Comparison of ENCODE assay signal across 8 cellular contexts in genomic region chr4:107034982-107035710, GRCh38. TPM values are rescaled to one million over a fixed set of nuclear protein-coding genes. Genes with fewer than 3 reads are reported as not detected.
A peak's percentile ranks its signal among the peaks of the same experiment; 100 is the strongest.
DNase-seq lines count a peak whose midpoint lies in the region; ATAC-seq and TF ChIP-seq lines count a peak whose summit lies in the region.

No MANE protein-coding gene starts in this region.

- peaks cover 49 to 54% of the 10 kb centered on the region in 2 donors for H3K27me3 Mint-ChIP-seq in T-cell

- no peak overlapping the region for H2BK12ac ChIP-seq in trophoblast cell (ENCODE audit: low read length)

- no peak overlapping the region for H2BK5ac ChIP-seq in trophoblast cell (ENCODE audit: low read depth, low read length, poor library complexity)

- H2AK5ac ChIP-seq in trophoblast cell (ENCODE audit: low read length): no peak overlapping the region

- H3K4ac ChIP-seq in trophoblast cell (ENCODE audit: low read depth, low read length): no peak overlapping the region

- no peaks in the 10 kb centered on the region for H3K36me3 Mint-ChIP-seq in T-cell

- no peaks in the 10 kb centered on the region for H3K79me1 ChIP-seq in trophoblast cell (ENCODE audit: low read length)

- H3K36me3 ChIP-seq in trophoblast cell (ENCODE audit: control insufficient read depth in 1 of 2, insufficient read depth in 2 of 2, low read length in 2 of 2): no peaks in the 10 kb centered on the region

- no peak overlapping the region for H3K23ac ChIP-seq in trophoblast cell (ENCODE audit: low read length)

- H2BK120ac ChIP-seq in trophoblast cell (ENCODE audit: insufficient read depth, low read length, poor library complexity): no peak overlapping the region

- H3K27me3 ChIP-seq in foreskin keratinocyte (peaks cover 98% of the 10 kb centered on the region), trophoblast cell (ENCODE audit: insufficient read depth, low read length) (peaks cover 35% of the 10 kb centered on the region)

- CTCF ChIA-PET in T-cell (lab: Charles Lee): interaction anchor here in 1 of 2 donors (0.7 kb wide), 1 partner anchor 46 kb away, joined by 3 read pairs; no protein-coding TSS in a partner anchor

- no peak overlapping the region for H4K12ac ChIP-seq in trophoblast cell (ENCODE audit: low read depth, low read length)

- no peak overlapping the region for H3K18ac ChIP-seq in trophoblast cell (ENCODE audit: low read length)

- DNase-seq in ELF-1 (ENCODE audit: low read depth, low spot score) (peak; percentile 36), T-cell (no peak), foreskin keratinocyte (no peak), trophoblast cell (no peak), NCI-H2196 treated with DMSO at 0.1 percent for 48 hours (lab: John Stamatoyannopoulos, UW; ENCODE audit: unreplicated experiment) (no peak)

- no peak overlapping the region for H4K91ac ChIP-seq in trophoblast cell (ENCODE audit: low read depth, low read length)

- POLR2A ChIA-PET in T-cell (lab: Charles Lee): no interaction called here

- H4K8ac ChIP-seq in trophoblast cell (ENCODE audit: low read depth, low read length): no peak overlapping the region

- no peak overlapping the region for H3K14ac ChIP-seq in trophoblast cell (ENCODE audit: low read length)

- H2AFZ ChIP-seq in trophoblast cell (ENCODE audit: insufficient read depth, low read length, poor library complexity): no peak overlapping the region

- WGBS in trophoblast cell (ENCODE audit: extremely low coverage, insufficient coverage, insufficient read length): no CpG with 5 or more reads among the region's 35 CpGs

- no peak overlapping the region for H3K4me3 ChIP-seq in trophoblast cell (ENCODE audit: low read depth, low read length)

- H3K4me1 ChIP-seq in foreskin keratinocyte (no peaks in the 10 kb centered on the region), trophoblast cell (ENCODE audit: control insufficient read depth in 1 of 2, insufficient read depth in 2 of 2, low read length in 2 of 2) (peaks cover 6 to 11% of the 10 kb centered on the region in 2 experiments)

- H3K4me3 Mint-ChIP-seq in T-cell: peak overlapping the region; percentile 21 to 68 (median 64)

- TF ChIP-seq CTCF in foreskin keratinocyte (conservative IDR thresholded peaks at IDR 0.05): no peak

- H3K9me3 ChIP-seq in trophoblast cell (ENCODE audit: insufficient read depth, low read depth, low read length): no peaks in the 10 kb centered on the region

- H3K27ac Mint-ChIP-seq in T-cell: no peak overlapping the region

- peaks cover 19 to 31% (median 26%) of the 10 kb centered on the region in 3 donors for H3K4me1 Mint-ChIP-seq in T-cell

- no peak overlapping the region for H3K9ac ChIP-seq in trophoblast cell (ENCODE audit: low read length)

- ATAC-seq in T-cell (replicated peaks in 1 of 4): no peak
- ATAC-seq in foreskin keratinocyte: peak; percentile 48
- ATAC-seq in GM18517 (IDR thresholded peaks at IDR 0.05; ENCODE audit: unreplicated experiment): no peak
- no peak for ATAC-seq in GM18858 (IDR thresholded peaks at IDR 0.05; ENCODE audit: unreplicated experiment)
- ATAC-seq in GM19463 (IDR thresholded peaks at IDR 0.05; ENCODE audit: unreplicated experiment): no peak

- no peak overlapping the region for H3K27ac ChIP-seq in foreskin keratinocyte
- no peak overlapping the region for H3K27ac ChIP-seq in trophoblast cell (ENCODE audit: low read depth, low read length)

- H3K9me3 Mint-ChIP-seq in T-cell: no peaks in the 10 kb centered on the region

- no peaks in the 10 kb centered on the region for H3K79me2 ChIP-seq in trophoblast cell (ENCODE audit: control insufficient read depth, insufficient read depth, low read length, poor library complexity)

- H3K4me2 ChIP-seq in trophoblast cell (ENCODE audit: low read length): peak overlapping the region; percentile 75

RNA-seq across cellular contexts. Expression of gene DKK2, which starts 1.0 kb away (rescaled TPM):
- under 1 TPM in 2 of 5 donors, not detected in 3; 0.09 to 0.25 TPM for total RNA-seq in T-cell
- 0.32 and 0.54 TPM in 2 replicates for total RNA-seq in foreskin keratinocyte
- polyA plus RNA-seq in foreskin keratinocyte: 0.12 and 0.13 TPM in 2 replicates
- polyA plus RNA-seq in trophoblast cell (2013): 0.35 and 0.60 TPM in 2 replicates
